Comparison of ENCODE assay signal across 1 cellular context in the genomic region with DNA sequence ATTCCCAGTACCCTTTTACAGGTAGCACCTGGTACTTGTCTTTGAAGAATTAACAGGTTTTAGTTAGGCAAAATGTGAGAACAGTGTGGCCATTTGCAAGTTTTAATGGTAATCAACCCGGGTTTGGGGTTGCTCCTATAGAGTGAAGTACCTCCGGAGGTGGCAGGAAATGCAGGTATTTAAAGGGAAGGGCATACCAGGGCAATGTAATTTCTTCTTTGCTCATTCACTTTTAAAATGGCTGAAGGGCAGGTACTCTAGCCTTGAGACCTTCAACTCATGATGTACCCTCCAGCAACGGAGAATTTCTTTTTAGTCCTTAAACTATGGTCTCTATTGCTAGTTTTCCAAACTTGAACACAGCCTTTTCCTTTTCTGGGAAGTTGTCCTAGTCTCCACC.
TF ChIP-seq lines count a peak whose summit lies in the region.

No MANE protein-coding gene starts in this region.

TF ChIP-seq in HepG2, 621 proteins besides CTCF, POLR2A, EP300 and RAD21 (continues in another document):
- TF ChIP-seq TEAD3 (CRISPR knock-in tag; optimal IDR thresholded peaks at IDR 0.05; ENCODE audit: borderline replicate concordance) (peak; percentile 25), ZNF782 (CRISPR knock-in tag; IDR thresholded peaks at IDR 0.05; ENCODE audit: borderline replicate concordance) (no peak), GLI4 (CRISPR knock-in tag; IDR thresholded peaks at IDR 0.05; ENCODE audit: borderline replicate concordance) (no peak), ZNF549 (CRISPR knock-in tag; IDR thresholded peaks at IDR 0.05) (no peak), ZNF329 (CRISPR knock-in tag; IDR thresholded peaks at IDR 0.05; ENCODE audit: low read depth) (no peak), PRPF4 (IDR thresholded peaks at IDR 0.05; ENCODE audit: low read depth, low read length, poor library complexity, severe bottlenecking) (no peak), ZNF780A (CRISPR knock-in tag; IDR thresholded peaks at IDR 0.05) (no peak), ZNF121 (CRISPR knock-in tag; IDR thresholded peaks at IDR 0.05) (no peak), TCF7 (IDR thresholded peaks at IDR 0.05; ENCODE audit: low read depth) (no peak), SP140L (CRISPR knock-in tag; IDR thresholded peaks at IDR 0.05; ENCODE audit: borderline replicate concordance) (no peak), CHD2 (IDR thresholded peaks at IDR 0.05; ENCODE audit: low read depth, low read length) (no peak), ZNF768 (CRISPR knock-in tag; IDR thresholded peaks at IDR 0.05) (no peak), FOXJ3 (CRISPR knock-in tag; IDR thresholded peaks at IDR 0.05; ENCODE audit: borderline replicate concordance) (no peak), ZNF614 (CRISPR knock-in tag; IDR thresholded peaks at IDR 0.05; ENCODE audit: borderline replicate concordance) (no peak), SYNCRIP (IDR thresholded peaks at IDR 0.05; ENCODE audit: insufficient read depth, low read depth, low read length) (no peak), HES4 (CRISPR knock-in tag; IDR thresholded peaks at IDR 0.05; ENCODE audit: borderline replicate concordance) (no peak), PHF5A (CRISPR knock-in tag; IDR thresholded peaks at IDR 0.05; ENCODE audit: low read depth, unreplicated experiment) (no peak), IKZF1 (IDR thresholded peaks at IDR 0.05) (no peak), ZNF878 (CRISPR knock-in tag; IDR thresholded peaks at IDR 0.05) (no peak), ZNF570 (CRISPR knock-in tag; IDR thresholded peaks at IDR 0.05; ENCODE audit: borderline replicate concordance) (no peak), NBN (conservative IDR thresholded peaks at IDR 0.05) (no peak), ZNF672 (CRISPR knock-in tag; IDR thresholded peaks at IDR 0.05) (no peak)
- TF ChIP-seq, protein P1, sequence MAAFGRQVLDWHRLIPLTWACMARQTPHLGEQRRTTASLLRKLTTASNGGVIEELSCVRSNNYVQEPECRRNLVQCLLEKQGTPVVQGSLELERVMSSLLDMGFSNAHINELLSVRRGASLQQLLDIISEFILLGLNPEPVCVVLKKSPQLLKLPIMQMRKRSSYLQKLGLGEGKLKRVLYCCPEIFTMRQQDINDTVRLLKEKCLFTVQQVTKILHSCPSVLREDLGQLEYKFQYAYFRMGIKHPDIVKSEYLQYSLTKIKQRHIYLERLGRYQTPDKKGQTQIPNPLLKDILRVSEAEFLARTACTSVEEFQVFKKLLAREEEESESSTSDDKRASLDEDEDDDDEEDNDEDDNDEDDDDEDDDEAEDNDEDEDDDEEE (CRISPR knock-in tag; IDR thresholded peaks at IDR 0.05) = 0 out of 2 replicates have a peak, but pooled peaks have one; percentile 3
- TF ChIP-seq, protein P2, sequence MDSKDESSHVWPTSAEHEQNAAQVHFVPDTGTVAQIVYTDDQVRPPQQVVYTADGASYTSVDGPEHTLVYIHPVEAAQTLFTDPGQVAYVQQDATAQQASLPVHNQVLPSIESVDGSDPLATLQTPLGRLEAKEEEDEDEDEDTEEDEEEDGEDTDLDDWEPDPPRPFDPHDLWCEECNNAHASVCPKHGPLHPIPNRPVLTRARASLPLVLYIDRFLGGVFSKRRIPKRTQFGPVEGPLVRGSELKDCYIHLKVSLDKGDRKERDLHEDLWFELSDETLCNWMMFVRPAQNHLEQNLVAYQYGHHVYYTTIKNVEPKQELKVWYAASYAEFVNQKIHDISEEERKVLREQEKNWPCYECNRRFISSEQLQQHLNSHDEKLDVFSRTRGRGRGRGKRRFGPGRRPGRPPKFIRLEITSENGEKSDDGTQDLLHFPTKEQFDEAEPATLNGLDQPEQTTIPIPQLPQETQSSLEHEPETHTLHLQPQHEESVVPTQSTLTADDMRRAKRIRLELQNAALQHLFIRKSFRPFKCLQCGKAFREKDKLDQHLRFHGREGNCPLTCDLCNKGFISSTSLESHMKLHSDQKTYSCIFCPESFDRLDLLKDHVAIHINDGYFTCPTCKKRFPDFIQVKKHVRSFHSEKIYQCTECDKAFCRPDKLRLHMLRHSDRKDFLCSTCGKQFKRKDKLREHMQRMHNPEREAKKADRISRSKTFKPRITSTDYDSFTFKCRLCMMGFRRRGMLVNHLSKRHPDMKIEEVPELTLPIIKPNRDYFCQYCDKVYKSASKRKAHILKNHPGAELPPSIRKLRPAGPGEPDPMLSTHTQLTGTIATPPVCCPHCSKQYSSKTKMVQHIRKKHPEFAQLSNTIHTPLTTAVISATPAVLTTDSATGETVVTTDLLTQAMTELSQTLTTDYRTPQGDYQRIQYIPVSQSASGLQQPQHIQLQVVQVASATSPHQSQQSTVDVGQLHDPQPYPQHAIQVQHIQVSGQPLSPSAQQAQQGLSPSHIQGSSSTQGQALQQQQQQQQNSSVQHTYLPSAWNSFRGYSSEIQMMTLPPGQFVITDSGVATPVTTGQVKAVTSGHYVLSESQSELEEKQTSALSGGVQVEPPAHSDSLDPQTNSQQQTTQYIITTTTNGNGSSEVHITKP (CRISPR knock-in tag; IDR thresholded peaks at IDR 0.05; ENCODE audit: low read depth) = no peak
- TF ChIP-seq, protein P3, sequence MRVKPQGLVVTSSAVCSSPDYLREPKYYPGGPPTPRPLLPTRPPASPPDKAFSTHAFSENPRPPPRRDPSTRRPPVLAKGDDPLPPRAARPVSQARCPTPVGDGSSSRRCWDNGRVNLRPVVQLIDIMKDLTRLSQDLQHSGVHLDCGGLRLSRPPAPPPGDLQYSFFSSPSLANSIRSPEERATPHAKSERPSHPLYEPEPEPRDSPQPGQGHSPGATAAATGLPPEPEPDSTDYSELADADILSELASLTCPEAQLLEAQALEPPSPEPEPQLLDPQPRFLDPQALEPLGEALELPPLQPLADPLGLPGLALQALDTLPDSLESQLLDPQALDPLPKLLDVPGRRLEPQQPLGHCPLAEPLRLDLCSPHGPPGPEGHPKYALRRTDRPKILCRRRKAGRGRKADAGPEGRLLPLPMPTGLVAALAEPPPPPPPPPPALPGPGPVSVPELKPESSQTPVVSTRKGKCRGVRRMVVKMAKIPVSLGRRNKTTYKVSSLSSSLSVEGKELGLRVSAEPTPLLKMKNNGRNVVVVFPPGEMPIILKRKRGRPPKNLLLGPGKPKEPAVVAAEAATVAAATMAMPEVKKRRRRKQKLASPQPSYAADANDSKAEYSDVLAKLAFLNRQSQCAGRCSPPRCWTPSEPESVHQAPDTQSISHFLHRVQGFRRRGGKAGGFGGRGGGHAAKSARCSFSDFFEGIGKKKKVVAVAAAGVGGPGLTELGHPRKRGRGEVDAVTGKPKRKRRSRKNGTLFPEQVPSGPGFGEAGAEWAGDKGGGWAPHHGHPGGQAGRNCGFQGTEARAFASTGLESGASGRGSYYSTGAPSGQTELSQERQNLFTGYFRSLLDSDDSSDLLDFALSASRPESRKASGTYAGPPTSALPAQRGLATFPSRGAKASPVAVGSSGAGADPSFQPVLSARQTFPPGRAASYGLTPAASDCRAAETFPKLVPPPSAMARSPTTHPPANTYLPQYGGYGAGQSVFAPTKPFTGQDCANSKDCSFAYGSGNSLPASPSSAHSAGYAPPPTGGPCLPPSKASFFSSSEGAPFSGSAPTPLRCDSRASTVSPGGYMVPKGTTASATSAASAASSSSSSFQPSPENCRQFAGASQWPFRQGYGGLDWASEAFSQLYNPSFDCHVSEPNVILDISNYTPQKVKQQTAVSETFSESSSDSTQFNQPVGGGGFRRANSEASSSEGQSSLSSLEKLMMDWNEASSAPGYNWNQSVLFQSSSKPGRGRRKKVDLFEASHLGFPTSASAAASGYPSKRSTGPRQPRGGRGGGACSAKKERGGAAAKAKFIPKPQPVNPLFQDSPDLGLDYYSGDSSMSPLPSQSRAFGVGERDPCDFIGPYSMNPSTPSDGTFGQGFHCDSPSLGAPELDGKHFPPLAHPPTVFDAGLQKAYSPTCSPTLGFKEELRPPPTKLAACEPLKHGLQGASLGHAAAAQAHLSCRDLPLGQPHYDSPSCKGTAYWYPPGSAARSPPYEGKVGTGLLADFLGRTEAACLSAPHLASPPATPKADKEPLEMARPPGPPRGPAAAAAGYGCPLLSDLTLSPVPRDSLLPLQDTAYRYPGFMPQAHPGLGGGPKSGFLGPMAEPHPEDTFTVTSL (CRISPR knock-in tag; IDR thresholded peaks at IDR 0.05; ENCODE audit: borderline replicate concordance) = no peak
- TF ChIP-seq, protein P4, sequence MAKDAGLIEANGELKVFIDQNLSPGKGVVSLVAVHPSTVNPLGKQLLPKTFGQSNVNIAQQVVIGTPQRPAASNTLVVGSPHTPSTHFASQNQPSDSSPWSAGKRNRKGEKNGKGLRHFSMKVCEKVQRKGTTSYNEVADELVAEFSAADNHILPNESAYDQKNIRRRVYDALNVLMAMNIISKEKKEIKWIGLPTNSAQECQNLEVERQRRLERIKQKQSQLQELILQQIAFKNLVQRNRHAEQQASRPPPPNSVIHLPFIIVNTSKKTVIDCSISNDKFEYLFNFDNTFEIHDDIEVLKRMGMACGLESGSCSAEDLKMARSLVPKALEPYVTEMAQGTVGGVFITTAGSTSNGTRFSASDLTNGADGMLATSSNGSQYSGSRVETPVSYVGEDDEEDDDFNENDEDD (CRISPR knock-in tag; IDR thresholded peaks at IDR 0.05; ENCODE audit: borderline replicate concordance) = no peak
- TF ChIP-seq, protein P5, sequence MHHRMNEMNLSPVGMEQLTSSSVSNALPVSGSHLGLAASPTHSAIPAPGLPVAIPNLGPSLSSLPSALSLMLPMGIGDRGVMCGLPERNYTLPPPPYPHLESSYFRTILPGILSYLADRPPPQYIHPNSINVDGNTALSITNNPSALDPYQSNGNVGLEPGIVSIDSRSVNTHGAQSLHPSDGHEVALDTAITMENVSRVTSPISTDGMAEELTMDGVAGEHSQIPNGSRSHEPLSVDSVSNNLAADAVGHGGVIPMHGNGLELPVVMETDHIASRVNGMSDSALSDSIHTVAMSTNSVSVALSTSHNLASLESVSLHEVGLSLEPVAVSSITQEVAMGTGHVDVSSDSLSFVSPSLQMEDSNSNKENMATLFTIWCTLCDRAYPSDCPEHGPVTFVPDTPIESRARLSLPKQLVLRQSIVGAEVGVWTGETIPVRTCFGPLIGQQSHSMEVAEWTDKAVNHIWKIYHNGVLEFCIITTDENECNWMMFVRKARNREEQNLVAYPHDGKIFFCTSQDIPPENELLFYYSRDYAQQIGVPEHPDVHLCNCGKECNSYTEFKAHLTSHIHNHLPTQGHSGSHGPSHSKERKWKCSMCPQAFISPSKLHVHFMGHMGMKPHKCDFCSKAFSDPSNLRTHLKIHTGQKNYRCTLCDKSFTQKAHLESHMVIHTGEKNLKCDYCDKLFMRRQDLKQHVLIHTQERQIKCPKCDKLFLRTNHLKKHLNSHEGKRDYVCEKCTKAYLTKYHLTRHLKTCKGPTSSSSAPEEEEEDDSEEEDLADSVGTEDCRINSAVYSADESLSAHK (CRISPR knock-in tag; IDR thresholded peaks at IDR 0.05; ENCODE audit: borderline replicate concordance) = no peak
- TF ChIP-seq, protein P6, sequence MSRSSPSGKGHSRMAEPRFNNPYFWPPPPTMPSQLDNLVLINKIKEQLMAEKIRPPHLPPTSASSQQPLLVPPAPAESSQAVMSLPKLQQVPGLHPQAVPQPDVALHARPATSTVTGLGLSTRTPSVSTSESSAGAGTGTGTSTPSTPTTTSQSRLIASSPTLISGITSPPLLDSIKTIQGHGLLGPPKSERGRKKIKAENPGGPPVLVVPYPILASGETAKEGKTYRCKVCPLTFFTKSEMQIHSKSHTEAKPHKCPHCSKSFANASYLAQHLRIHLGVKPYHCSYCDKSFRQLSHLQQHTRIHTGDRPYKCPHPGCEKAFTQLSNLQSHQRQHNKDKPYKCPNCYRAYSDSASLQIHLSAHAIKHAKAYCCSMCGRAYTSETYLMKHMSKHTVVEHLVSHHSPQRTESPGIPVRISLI (CRISPR knock-in tag; IDR thresholded peaks at IDR 0.05; ENCODE audit: borderline replicate concordance) = no peak
- TF ChIP-seq, protein P7, sequence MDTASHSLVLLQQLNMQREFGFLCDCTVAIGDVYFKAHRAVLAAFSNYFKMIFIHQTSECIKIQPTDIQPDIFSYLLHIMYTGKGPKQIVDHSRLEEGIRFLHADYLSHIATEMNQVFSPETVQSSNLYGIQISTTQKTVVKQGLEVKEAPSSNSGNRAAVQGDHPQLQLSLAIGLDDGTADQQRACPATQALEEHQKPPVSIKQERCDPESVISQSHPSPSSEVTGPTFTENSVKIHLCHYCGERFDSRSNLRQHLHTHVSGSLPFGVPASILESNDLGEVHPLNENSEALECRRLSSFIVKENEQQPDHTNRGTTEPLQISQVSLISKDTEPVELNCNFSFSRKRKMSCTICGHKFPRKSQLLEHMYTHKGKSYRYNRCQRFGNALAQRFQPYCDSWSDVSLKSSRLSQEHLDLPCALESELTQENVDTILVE (CRISPR knock-in tag; IDR thresholded peaks at IDR 0.05) = no peak
- TF ChIP-seq, protein P8, sequence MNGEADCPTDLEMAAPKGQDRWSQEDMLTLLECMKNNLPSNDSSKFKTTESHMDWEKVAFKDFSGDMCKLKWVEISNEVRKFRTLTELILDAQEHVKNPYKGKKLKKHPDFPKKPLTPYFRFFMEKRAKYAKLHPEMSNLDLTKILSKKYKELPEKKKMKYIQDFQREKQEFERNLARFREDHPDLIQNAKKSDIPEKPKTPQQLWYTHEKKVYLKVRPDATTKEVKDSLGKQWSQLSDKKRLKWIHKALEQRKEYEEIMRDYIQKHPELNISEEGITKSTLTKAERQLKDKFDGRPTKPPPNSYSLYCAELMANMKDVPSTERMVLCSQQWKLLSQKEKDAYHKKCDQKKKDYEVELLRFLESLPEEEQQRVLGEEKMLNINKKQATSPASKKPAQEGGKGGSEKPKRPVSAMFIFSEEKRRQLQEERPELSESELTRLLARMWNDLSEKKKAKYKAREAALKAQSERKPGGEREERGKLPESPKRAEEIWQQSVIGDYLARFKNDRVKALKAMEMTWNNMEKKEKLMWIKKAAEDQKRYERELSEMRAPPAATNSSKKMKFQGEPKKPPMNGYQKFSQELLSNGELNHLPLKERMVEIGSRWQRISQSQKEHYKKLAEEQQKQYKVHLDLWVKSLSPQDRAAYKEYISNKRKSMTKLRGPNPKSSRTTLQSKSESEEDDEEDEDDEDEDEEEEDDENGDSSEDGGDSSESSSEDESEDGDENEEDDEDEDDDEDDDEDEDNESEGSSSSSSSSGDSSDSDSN (CRISPR knock-in tag; IDR thresholded peaks at IDR 0.05) = no peak
- TF ChIP-seq, protein P9, sequence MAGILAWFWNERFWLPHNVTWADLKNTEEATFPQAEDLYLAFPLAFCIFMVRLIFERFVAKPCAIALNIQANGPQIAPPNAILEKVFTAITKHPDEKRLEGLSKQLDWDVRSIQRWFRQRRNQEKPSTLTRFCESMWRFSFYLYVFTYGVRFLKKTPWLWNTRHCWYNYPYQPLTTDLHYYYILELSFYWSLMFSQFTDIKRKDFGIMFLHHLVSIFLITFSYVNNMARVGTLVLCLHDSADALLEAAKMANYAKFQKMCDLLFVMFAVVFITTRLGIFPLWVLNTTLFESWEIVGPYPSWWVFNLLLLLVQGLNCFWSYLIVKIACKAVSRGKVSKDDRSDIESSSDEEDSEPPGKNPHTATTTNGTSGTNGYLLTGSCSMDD (CRISPR knock-in tag; IDR thresholded peaks at IDR 0.05) = no peak
